ENCODE assay signal across 1 cellular context in the genomic region with DNA sequence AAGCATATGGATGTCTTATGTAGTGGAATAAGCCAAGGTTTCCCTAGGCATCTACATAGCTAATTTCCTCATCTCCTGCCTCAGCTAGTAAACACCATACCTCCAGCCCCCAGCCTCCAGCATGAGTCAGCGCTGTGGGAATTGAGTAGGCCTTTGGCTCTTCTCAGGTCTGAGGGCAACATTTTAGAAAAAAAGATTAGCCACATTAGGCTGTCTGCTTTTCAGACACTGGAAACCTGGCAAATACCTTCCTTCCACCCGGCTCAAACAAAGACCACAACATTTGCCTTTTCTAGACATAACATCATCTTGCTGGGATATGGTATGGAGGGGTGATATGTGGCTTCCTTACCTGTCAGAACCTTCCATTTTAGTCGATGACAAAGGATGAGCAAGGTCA.
TF ChIP-seq lines count a peak whose summit lies in the region.

No MANE protein-coding gene starts in this region.

TF ChIP-seq in WTC11, 78 proteins besides CTCF, POLR2A, EP300 and RAD21 (continued from another document):
- TF ChIP-seq, protein P1, sequence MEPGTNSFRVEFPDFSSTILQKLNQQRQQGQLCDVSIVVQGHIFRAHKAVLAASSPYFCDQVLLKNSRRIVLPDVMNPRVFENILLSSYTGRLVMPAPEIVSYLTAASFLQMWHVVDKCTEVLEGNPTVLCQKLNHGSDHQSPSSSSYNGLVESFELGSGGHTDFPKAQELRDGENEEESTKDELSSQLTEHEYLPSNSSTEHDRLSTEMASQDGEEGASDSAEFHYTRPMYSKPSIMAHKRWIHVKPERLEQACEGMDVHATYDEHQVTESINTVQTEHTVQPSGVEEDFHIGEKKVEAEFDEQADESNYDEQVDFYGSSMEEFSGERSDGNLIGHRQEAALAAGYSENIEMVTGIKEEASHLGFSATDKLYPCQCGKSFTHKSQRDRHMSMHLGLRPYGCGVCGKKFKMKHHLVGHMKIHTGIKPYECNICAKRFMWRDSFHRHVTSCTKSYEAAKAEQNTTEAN (CRISPR knock-in tag; IDR thresholded peaks at IDR 0.05) = no peak
- TF ChIP-seq, protein P2, sequence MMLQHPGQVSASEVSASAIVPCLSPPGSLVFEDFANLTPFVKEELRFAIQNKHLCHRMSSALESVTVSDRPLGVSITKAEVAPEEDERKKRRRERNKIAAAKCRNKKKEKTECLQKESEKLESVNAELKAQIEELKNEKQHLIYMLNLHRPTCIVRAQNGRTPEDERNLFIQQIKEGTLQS (CRISPR knock-in tag; conservative IDR thresholded peaks at IDR 0.05) = no peak
- TF ChIP-seq, protein P3, sequence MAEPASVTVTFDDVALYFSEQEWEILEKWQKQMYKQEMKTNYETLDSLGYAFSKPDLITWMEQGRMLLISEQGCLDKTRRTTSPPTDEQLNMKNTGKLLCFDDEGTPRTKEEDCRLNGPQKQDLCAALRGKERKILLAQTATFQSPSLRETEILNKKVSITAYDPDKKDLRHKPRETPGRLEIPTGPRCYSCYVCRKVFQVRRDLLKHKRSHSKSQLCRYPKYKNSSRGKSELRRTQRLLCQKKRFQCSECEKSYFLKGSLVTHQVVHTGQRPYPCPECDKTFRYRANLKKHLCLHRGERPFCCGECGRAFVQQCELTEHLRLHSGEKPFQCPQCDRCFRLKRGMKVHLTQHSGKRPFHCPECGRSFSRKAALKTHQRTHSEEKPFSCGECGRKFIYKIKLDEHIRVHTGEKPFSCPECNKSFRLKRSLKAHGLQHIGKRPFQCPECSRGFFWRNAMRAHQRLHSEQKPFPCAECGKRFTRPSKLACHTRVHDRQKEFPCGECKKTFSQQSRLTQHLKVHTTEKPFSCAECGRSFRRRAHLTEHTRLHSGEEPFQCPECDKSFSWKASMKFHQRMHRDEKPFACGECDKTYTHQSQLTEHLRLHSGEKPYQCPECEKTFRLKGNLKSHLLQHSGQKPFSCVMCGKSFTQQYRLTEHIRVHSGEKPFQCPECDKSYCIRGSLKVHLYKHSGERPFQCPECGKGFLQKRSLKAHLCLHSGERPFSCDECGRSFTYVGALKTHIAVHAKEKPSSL (CRISPR knock-in tag; conservative IDR thresholded peaks at IDR 0.05) = no peak
- TF ChIP-seq MYBL2 (CRISPR knock-in tag; IDR thresholded peaks at IDR 0.05) (no peak), ZNF671 (CRISPR knock-in tag; IDR thresholded peaks at IDR 0.05) (no peak), ZNF219 (CRISPR knock-in tag; IDR thresholded peaks at IDR 0.05; ENCODE audit: borderline replicate concordance) (no peak), NFYB (CRISPR knock-in tag; conservative IDR thresholded peaks at IDR 0.05; ENCODE audit: low read depth) (no peak), GABPB1 (CRISPR knock-in tag; IDR thresholded peaks at IDR 0.05) (no peak), KAT7 (CRISPR knock-in tag; IDR thresholded peaks at IDR 0.05; ENCODE audit: borderline replicate concordance) (no peak)
- TF ChIP-seq, protein P4, sequence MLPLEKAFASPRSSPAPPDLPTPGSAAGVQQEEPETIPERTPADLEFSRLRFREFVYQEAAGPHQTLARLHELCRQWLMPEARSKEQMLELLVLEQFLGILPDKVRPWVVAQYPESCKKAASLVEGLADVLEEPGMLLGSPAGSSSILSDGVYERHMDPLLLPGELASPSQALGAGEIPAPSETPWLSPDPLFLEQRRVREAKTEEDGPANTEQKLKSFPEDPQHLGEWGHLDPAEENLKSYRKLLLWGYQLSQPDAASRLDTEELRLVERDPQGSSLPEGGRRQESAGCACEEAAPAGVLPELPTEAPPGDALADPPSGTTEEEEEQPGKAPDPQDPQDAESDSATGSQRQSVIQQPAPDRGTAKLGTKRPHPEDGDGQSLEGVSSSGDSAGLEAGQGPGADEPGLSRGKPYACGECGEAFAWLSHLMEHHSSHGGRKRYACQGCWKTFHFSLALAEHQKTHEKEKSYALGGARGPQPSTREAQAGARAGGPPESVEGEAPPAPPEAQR (CRISPR knock-in tag; IDR thresholded peaks at IDR 0.05) = no peak
- TF ChIP-seq, protein P5, sequence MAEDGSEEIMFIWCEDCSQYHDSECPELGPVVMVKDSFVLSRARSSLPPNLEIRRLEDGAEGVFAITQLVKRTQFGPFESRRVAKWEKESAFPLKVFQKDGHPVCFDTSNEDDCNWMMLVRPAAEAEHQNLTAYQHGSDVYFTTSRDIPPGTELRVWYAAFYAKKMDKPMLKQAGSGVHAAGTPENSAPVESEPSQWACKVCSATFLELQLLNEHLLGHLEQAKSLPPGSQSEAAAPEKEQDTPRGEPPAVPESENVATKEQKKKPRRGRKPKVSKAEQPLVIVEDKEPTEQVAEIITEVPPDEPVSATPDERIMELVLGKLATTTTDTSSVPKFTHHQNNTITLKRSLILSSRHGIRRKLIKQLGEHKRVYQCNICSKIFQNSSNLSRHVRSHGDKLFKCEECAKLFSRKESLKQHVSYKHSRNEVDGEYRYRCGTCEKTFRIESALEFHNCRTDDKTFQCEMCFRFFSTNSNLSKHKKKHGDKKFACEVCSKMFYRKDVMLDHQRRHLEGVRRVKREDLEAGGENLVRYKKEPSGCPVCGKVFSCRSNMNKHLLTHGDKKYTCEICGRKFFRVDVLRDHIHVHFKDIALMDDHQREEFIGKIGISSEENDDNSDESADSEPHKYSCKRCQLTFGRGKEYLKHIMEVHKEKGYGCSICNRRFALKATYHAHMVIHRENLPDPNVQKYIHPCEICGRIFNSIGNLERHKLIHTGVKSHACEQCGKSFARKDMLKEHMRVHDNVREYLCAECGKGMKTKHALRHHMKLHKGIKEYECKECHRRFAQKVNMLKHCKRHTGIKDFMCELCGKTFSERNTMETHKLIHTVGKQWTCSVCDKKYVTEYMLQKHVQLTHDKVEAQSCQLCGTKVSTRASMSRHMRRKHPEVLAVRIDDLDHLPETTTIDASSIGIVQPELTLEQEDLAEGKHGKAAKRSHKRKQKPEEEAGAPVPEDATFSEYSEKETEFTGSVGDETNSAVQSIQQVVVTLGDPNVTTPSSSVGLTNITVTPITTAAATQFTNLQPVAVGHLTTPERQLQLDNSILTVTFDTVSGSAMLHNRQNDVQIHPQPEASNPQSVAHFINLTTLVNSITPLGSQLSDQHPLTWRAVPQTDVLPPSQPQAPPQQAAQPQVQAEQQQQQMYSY (CRISPR knock-in tag; IDR thresholded peaks at IDR 0.05) = no peak
- TF ChIP-seq, protein P6, sequence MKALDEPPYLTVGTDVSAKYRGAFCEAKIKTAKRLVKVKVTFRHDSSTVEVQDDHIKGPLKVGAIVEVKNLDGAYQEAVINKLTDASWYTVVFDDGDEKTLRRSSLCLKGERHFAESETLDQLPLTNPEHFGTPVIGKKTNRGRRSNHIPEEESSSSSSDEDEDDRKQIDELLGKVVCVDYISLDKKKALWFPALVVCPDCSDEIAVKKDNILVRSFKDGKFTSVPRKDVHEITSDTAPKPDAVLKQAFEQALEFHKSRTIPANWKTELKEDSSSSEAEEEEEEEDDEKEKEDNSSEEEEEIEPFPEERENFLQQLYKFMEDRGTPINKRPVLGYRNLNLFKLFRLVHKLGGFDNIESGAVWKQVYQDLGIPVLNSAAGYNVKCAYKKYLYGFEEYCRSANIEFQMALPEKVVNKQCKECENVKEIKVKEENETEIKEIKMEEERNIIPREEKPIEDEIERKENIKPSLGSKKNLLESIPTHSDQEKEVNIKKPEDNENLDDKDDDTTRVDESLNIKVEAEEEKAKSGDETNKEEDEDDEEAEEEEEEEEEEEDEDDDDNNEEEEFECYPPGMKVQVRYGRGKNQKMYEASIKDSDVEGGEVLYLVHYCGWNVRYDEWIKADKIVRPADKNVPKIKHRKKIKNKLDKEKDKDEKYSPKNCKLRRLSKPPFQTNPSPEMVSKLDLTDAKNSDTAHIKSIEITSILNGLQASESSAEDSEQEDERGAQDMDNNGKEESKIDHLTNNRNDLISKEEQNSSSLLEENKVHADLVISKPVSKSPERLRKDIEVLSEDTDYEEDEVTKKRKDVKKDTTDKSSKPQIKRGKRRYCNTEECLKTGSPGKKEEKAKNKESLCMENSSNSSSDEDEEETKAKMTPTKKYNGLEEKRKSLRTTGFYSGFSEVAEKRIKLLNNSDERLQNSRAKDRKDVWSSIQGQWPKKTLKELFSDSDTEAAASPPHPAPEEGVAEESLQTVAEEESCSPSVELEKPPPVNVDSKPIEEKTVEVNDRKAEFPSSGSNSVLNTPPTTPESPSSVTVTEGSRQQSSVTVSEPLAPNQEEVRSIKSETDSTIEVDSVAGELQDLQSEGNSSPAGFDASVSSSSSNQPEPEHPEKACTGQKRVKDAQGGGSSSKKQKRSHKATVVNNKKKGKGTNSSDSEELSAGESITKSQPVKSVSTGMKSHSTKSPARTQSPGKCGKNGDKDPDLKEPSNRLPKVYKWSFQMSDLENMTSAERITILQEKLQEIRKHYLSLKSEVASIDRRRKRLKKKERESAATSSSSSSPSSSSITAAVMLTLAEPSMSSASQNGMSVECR (CRISPR knock-in tag; IDR thresholded peaks at IDR 0.05; ENCODE audit: borderline replicate concordance) = no peak
- TF ChIP-seq, protein P7, sequence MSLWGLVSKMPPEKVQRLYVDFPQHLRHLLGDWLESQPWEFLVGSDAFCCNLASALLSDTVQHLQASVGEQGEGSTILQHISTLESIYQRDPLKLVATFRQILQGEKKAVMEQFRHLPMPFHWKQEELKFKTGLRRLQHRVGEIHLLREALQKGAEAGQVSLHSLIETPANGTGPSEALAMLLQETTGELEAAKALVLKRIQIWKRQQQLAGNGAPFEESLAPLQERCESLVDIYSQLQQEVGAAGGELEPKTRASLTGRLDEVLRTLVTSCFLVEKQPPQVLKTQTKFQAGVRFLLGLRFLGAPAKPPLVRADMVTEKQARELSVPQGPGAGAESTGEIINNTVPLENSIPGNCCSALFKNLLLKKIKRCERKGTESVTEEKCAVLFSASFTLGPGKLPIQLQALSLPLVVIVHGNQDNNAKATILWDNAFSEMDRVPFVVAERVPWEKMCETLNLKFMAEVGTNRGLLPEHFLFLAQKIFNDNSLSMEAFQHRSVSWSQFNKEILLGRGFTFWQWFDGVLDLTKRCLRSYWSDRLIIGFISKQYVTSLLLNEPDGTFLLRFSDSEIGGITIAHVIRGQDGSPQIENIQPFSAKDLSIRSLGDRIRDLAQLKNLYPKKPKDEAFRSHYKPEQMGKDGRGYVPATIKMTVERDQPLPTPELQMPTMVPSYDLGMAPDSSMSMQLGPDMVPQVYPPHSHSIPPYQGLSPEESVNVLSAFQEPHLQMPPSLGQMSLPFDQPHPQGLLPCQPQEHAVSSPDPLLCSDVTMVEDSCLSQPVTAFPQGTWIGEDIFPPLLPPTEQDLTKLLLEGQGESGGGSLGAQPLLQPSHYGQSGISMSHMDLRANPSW (CRISPR knock-in tag; conservative IDR thresholded peaks at IDR 0.05; ENCODE audit: low read depth) = no peak
- TF ChIP-seq, protein P8, sequence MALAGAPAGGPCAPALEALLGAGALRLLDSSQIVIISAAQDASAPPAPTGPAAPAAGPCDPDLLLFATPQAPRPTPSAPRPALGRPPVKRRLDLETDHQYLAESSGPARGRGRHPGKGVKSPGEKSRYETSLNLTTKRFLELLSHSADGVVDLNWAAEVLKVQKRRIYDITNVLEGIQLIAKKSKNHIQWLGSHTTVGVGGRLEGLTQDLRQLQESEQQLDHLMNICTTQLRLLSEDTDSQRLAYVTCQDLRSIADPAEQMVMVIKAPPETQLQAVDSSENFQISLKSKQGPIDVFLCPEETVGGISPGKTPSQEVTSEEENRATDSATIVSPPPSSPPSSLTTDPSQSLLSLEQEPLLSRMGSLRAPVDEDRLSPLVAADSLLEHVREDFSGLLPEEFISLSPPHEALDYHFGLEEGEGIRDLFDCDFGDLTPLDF (CRISPR knock-in tag; IDR thresholded peaks at IDR 0.05) = no peak
